In the genomic region with DNA sequence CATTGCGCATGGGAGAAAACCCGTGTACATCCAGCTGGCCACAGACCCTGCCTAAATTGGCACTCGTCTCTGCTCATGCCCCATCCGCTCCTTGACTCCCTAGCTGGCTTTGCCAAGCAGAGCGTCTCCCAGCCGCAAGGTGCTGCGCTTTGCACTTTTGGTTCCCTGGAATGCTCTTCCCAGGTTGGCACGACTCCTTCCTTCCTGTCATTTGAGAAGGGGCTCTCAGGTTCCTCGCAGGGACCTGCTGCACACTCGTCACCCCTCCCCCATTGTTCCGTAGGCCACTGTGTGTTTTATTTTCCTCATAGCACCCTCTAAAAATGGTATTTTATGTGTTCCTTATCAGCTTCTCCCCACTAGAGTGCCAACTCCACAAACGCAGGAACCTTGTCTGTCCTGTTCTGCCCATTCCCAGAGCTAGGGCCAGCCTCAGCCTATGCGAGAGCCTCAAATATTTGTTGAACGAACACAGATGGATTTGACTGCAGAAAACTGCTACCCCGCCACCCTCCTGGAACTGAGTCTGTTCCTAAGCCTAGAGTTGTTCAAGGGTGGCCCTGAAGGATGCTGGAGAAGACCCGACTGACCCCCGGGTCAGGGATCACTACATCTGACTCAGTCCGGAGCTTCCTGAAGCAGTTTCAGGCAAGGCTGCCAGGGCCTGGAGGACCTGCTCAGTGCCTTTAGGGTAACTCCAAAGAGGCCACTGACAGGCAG, we compare ENCODE assay signal across 15 cellular contexts. TPM values are rescaled to one million over a fixed set of nuclear protein-coding genes. Genes with fewer than 3 reads are reported as not detected.
DNase-seq lines count a peak whose midpoint lies in the region; ATAC-seq, FAIRE-seq and TF ChIP-seq lines count a peak whose summit lies in the region.
"Had no signal": no experiment of that assay in that cellular context is flagged by ENCODE, and none has a peak within 500 bp of the region (broad histone marks: within the 10 kb centered on the region; RNA-seq: fewer than 3 reads in every experiment).

No MANE protein-coding gene starts in this region.

- intact Hi-C loops in body of pancreas (cut with DNase I): no loop called here
- intact Hi-C loops in HepG2 (cut with micrococcal nuclease; ENCODE audit: unreplicated experiment): no loop called here
- intact Hi-C loops in stomach (cut with DNase I; ENCODE audit: low total_unique reads): loop anchor here (10.0 kb wide), 1 partner anchor 84 kb away; no protein-coding TSS in a partner anchor

- H3K4me1 Mint-ChIP-seq in stimulated activated effector memory CD8-positive, alpha-beta T cell treated with anti-CD3 and anti-CD28 coated beads, Interleukin-12 subunit alpha, Interleukin-12 subunit beta, amount 100 ng/mL, for 72 hours: no peaks in the 10 kb centered on the region
- H3K4me1 Mint-ChIP-seq: brain had no signal

- no peaks in the 10 kb centered on the region for H3K9me3 Mint-ChIP-seq in stimulated activated effector memory CD8-positive, alpha-beta T cell treated with anti-CD3 and anti-CD28 coated beads, Interleukin-12 subunit alpha, Interleukin-12 subunit beta, amount 100 ng/mL, for 72 hours
- H3K9me3 Mint-ChIP-seq: CD4-positive, alpha-beta T cell had no signal

- POLR2A ChIA-PET in HepG2 (lab: Yijun Ruan, JAX): interaction anchor here (2.0 to 2.2 kb wide), 2 partner anchors 8 to 10 kb away, joined by 6 to 12 read pairs; partner anchors contain the start of gene CEBPA

- CTCF ChIA-PET in HepG2 (lab: Yijun Ruan, JAX; ENCODE audit: low intra/inter-chr PET ratio, low total read pairs): interaction anchor here (1.4 kb wide), 2 partner anchors 70 to 76 kb away, joined by 3 to 12 read pairs; no protein-coding TSS in a partner anchor

- in situ Hi-C loops in HepG2 (cut with HindIII; ENCODE audit: extremely low pct_ligation_motif_present, low pct_unique_long_range_greater_than_20kb): no loop called here

- no peaks in the 10 kb centered on the region for H3K9me3 ChIP-seq in body of pancreas
- H3K9me3 ChIP-seq in HepG2 (ENCODE audit: low read length): no peaks in the 10 kb centered on the region
- H3K9me3 ChIP-seq in stomach: no peaks in the 10 kb centered on the region

- no peak overlapping the region for H3K27ac Mint-ChIP-seq in stimulated activated effector memory CD8-positive, alpha-beta T cell treated with anti-CD3 and anti-CD28 coated beads, Interleukin-12 subunit alpha, Interleukin-12 subunit beta, amount 100 ng/mL, for 72 hours
- H3K27ac Mint-ChIP-seq: brain; CD4-positive, alpha-beta T cell had no signal

- H3K36me3 Mint-ChIP-seq in stimulated activated effector memory CD8-positive, alpha-beta T cell treated with anti-CD3 and anti-CD28 coated beads, Interleukin-12 subunit alpha, Interleukin-12 subunit beta, amount 100 ng/mL, for 72 hours: no peaks in the 10 kb centered on the region
- H3K36me3 Mint-ChIP-seq: brain had no signal

- DNase-seq in DMS 273 (lab: John Stamatoyannopoulos, UW; ENCODE audit: unreplicated experiment) (peak; percentile 22), DMS 273 treated with DMSO at 0.1 percent for 48 hours (lab: John Stamatoyannopoulos, UW) (no peak), body of pancreas (peak; percentile 61 to 80 (median 78)), HepG2 (ENCODE audit: low spot score) (no peak), stomach (peak; percentile 80), cerebellar nuclear complex (lab: John Stamatoyannopoulos, UW) (no peak)
- no peak for DNase-seq in stimulated activated effector memory CD8-positive, alpha-beta T cell treated with anti-CD3 and anti-CD28 coated beads, Interleukin-12 subunit alpha, Interleukin-12 subunit beta, amount 100 ng/mL, for 72 hours (ENCODE audit: low spot score in 2 of 2)
- DNase-seq: 8988T; activated naive CD4-positive, alpha-beta T cell; CD4-positive, alpha-beta T cell; NCI-H345; retina had no signal

- H3K36me3 ChIP-seq in body of pancreas (replicated peaks in 1 of 2; ENCODE audit: insufficient read depth in 1 of 2, low read depth in 2 of 2) (no peaks in the 10 kb centered on the region), HepG2 (replicated peaks in 1 of 2; ENCODE audit: control insufficient read depth in 1 of 2, insufficient read depth in 2 of 2, low read length in 2 of 2) (no peaks in the 10 kb centered on the region), stomach (no peaks in the 10 kb centered on the region)

- WGBS in body of pancreas, 2 donors: 15 to 29% methylated on average over 15 to 18 of the region's 18 CpGs
- WGBS in HepG2 (ENCODE audit: low lambda C conversion rate): 63% methylated on average over 16 of the region's 18 CpGs
- 29 to 40% (median 35%) methylated on average over 18 of the region's 18 CpGs for WGBS in stomach, 5 donors

- no peak overlapping the region for H3K9ac ChIP-seq in HepG2 (ENCODE audit: insufficient read depth, low read depth, low read length)

- TF ChIP-seq RAD21 in HepG2 (CRISPR knock-in tag; IDR thresholded peaks at IDR 0.05): no peak

- ATAC-seq in body of pancreas (peak; percentile 75), HepG2 (peak; percentile 64), GM19463 (IDR thresholded peaks at IDR 0.05; ENCODE audit: unreplicated experiment) (no peak)
- ATAC-seq in stimulated activated effector memory CD8-positive, alpha-beta T cell treated with anti-CD3 and anti-CD28 coated beads, Interleukin-12 subunit alpha, Interleukin-12 subunit beta, amount 100 ng/mL, for 72 hours: no peak

- TF ChIP-seq EP300 in HepG2 (IDR thresholded peaks at IDR 0.05; ENCODE audit: low read depth in 2 of 2, low read length in 2 of 2): no peak
- no peak for TF ChIP-seq EP300 in HepG2 (CRISPR knock-in tag; IDR thresholded peaks at IDR 0.05; ENCODE audit: borderline replicate concordance)
- TF ChIP-seq EP300 in stomach (IDR thresholded peaks at IDR 0.05): no peak

- no peak overlapping the region for H2AFZ ChIP-seq in HepG2 (ENCODE audit: low read length)

- TF ChIP-seq CTCF in body of pancreas (IDR thresholded peaks at IDR 0.05) (peak in 4 of 7 experiments; percentile 11 to 23 (median 21)), HepG2 (CRISPR knock-in tag; IDR thresholded peaks at IDR 0.05) (no peak), stomach (IDR thresholded peaks at IDR 0.05) (peak in 2 of 7 experiments; percentile 18 to 21)

- H3K4me3 ChIP-seq in body of pancreas (no peak overlapping the region), HepG2 (replicated peaks in 1 of 3; ENCODE audit: insufficient read depth in 1 of 3, low read depth in 2 of 3, low read length in 3 of 3) (no peak overlapping the region), stomach (no peak overlapping the region)

- no peak overlapping the region for H3K4me2 ChIP-seq in HepG2 (ENCODE audit: low read depth, low read length)

- no peak overlapping the region for H3K4me3 Mint-ChIP-seq in stimulated activated effector memory CD8-positive, alpha-beta T cell treated with anti-CD3 and anti-CD28 coated beads, Interleukin-12 subunit alpha, Interleukin-12 subunit beta, amount 100 ng/mL, for 72 hours
- H3K4me3 Mint-ChIP-seq: brain; CD4-positive, alpha-beta T cell had no signal

- no TSS peak for BruUV-seq in HepG2 (replicated peaks; lab: Mats Ljungman, UMichigan)

- H4K20me1 ChIP-seq in HepG2 (ENCODE audit: insufficient read depth, low read length): no peaks in the 10 kb centered on the region

- H3K79me2 ChIP-seq in HepG2 (ENCODE audit: insufficient read depth, low read length): no peaks in the 10 kb centered on the region

- TF ChIP-seq POLR2A in body of pancreas (IDR thresholded peaks at IDR 0.05) (peak in 1 of 3 donors; percentile 27), HepG2 (IDR thresholded peaks at IDR 0.05; ENCODE audit: insufficient read depth in 1 of 2, low read depth in 2 of 2, low read length in 2 of 2) (no peak), stomach (IDR thresholded peaks at IDR 0.05) (no peak)

- H3K27ac ChIP-seq in body of pancreas (peak overlapping the region; percentile 42 to 68 (median 60)), HepG2 (ENCODE audit: extremely low read length, insufficient read depth, low read length) (no peak overlapping the region), stomach (peak overlapping the region; percentile 44 to 71 (median 56))

- H3K27me3 ChIP-seq in body of pancreas (no peaks in the 10 kb centered on the region), HepG2 (ENCODE audit: control insufficient read depth in 1 of 2, insufficient read depth in 2 of 2, low read length in 2 of 2) (no peaks in the 10 kb centered on the region), stomach (peaks cover 0 to 12% (median 0%) of the 10 kb centered on the region in 3 donors)

- H3K4me1 ChIP-seq in body of pancreas: peaks cover 45% of the 10 kb centered on the region
- H3K4me1 ChIP-seq in HepG2 (ENCODE audit: insufficient read depth, low read length): peaks cover 27% of the 10 kb centered on the region
- H3K4me1 ChIP-seq in stomach: peaks cover 14 to 37% (median 32%) of the 10 kb centered on the region in 4 donors

- no peak for FAIRE-seq in HepG2 (lab: Jason Lieb, UNC)
- FAIRE-seq: frontal cortex had no signal

TF ChIP-seq in HepG2, 621 proteins besides CTCF, POLR2A, EP300 and RAD21 (continues in another document):
- no peak for TF ChIP-seq FIP1L1 (IDR thresholded peaks at IDR 0.05; ENCODE audit: borderline replicate concordance, insufficient read depth, low read depth, low read length)
- no peak for TF ChIP-seq ZNF543 (CRISPR knock-in tag; IDR thresholded peaks at IDR 0.05)

RNA-seq across cellular contexts. Expression of gene CEBPA, which starts 8.4 kb away (rescaled TPM):
- total RNA-seq in body of pancreas (10 to 100 TPM; 12.5 to 73.2 TPM), HepG2 (2016; rRNA removed; fragmentation: Illumina TruSeq; extraction: Trizol) (99.9 and 103 TPM in 2 replicates), stomach (100 to 1,000 TPM in 1 of 5 donors, 10 to 100 TPM in 3, 1 to 10 TPM in 1; 9.9 to 167 (median 18.7) TPM)
- 28.5 and 32.0 TPM in 2 replicates for total RNA-seq in HepG2 (2016; cell fraction: cytosol; rRNA removed; fragmentation: Illumina TruSeq; extraction: Trizol; ENCODE audit: low read depth)
- 99.3 and 101 TPM in 2 replicates for total RNA-seq in HepG2 (2016; cell fraction: insoluble cytoplasmic fraction; rRNA removed; fragmentation: Illumina TruSeq; extraction: Trizol)
- 88.0 and 107 TPM in 2 replicates for total RNA-seq in HepG2 (2016; cell fraction: membrane; rRNA removed; fragmentation: Illumina TruSeq; extraction: Trizol)
- total RNA-seq in HepG2 (2016; cell fraction: nucleus; rRNA removed; fragmentation: Illumina TruSeq; extraction: Trizol): 47.4 and 51.4 TPM in 2 replicates
- polyA plus RNA-seq in HepG2 (2011; rRNA removed) (24.8 and 35.0 TPM in 2 replicates), stomach (10 to 100 TPM; 14.6 to 22.6 (median 19.1) TPM)
- 40.5 and 42.6 TPM in 2 replicates for polyA plus RNA-seq in HepG2 (2011; cell fraction: cytosol; rRNA removed)
- 17.3 and 19.3 TPM in 2 replicates for polyA plus RNA-seq in HepG2 (2011; cell fraction: nucleus; rRNA removed)
- 22.3 and 27.0 TPM in 2 replicates for polyA plus RNA-seq in HepG2 (2012)
- 23.5 and 27.9 TPM in 2 replicates for polyA plus RNA-seq in HepG2 (2016; cell fraction: cytosol; fragmentation: Illumina TruSeq; extraction: Trizol; ENCODE audit: low read depth)
- polyA plus RNA-seq in HepG2 (2016; cell fraction: insoluble cytoplasmic fraction; fragmentation: Illumina TruSeq; extraction: Trizol; ENCODE audit: low read depth): 121 and 123 TPM in 2 replicates
- polyA plus RNA-seq in HepG2 (2016; cell fraction: membrane; fragmentation: Illumina TruSeq; extraction: Trizol; ENCODE audit: low read depth): 68.7 and 77.8 TPM in 2 replicates
- 76.4 and 86.3 TPM in 2 replicates for polyA plus RNA-seq in HepG2 (2016; cell fraction: nucleus; fragmentation: Illumina TruSeq; extraction: Trizol; ENCODE audit: insufficient read depth, low read depth)
- 4.5 and 45.0 TPM in 2 replicates for polyA minus RNA-seq in HepG2 (2011; rRNA and poly(A)+ RNA removed; ENCODE audit: low replicate concordance)
- polyA minus RNA-seq in HepG2 (2011; cell fraction: cytosol; rRNA and poly(A)+ RNA removed): 25.4 and 32.4 TPM in 2 replicates
- polyA minus RNA-seq in HepG2 (2011; cell fraction: nucleus; rRNA and poly(A)+ RNA removed): 15.6 and 18.2 TPM in 2 replicates

Comparison
In these comparisons a context has a peak if more than half of its experiments do, and no peak if none do; other contexts are left out.
1. DNase-seq: peak in DMS 273 (single experiment), body of pancreas (4 of 4) and stomach (single experiment); none in DMS 273 treated with DMSO at 0.1 percent for 48 hours (single experiment), HepG2 (single experiment), cerebellar nuclear complex (0 of 2) and stimulated activated effector memory CD8-positive, alpha-beta T cell treated with anti-CD3 and anti-CD28 coated beads, Interleukin-12 subunit alpha, Interleukin-12 subunit beta, amount 100 ng/mL, for 72 hours (0 of 2).
2. ATAC-seq: peak in body of pancreas (single experiment) and HepG2 (single experiment); none in stimulated activated effector memory CD8-positive, alpha-beta T cell treated with anti-CD3 and anti-CD28 coated beads, Interleukin-12 subunit alpha, Interleukin-12 subunit beta, amount 100 ng/mL, for 72 hours (single experiment) and GM19463 (single experiment).